Comparison of ENCODE assay signal across 12 cellular contexts in the genomic region with DNA sequence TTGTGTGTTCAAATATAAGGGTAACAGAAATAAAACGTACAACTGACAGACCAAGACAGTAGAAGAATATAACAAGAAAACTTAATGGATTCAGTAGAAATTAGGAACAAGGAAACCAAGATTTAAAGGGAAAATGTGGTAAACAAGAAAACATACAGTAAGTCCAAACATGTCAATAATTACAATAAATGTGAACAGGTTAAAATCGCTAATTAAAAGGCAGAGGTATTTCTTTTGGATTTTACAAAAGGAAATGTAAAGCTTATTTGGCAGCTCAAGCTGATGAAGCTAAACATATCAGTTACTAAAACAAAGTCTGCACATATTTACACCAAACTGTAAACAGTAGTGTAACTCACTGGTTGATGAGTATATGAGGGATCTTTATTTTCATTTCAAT. TPM values are rescaled to one million over a fixed set of nuclear protein-coding genes. Genes with fewer than 3 reads are reported as not detected.
"Had no signal": no experiment of that assay in that cellular context is flagged by ENCODE, and none has a peak within 500 bp of the region (broad histone marks: within the 10 kb centered on the region; RNA-seq: fewer than 3 reads in every experiment).

No MANE protein-coding gene starts in this region.

- H3K4me2 ChIP-seq: GM23338 had no signal

- H3K9me3 ChIP-seq: HAP-1 had no signal

- H3K9ac ChIP-seq: GM23248 had no signal

- H3K4me1 ChIP-seq: HAP-1 had no signal

- H3K27ac ChIP-seq: GM23248 had no signal

- H3K36me3 ChIP-seq: HAP-1 had no signal

- H3K4me3 ChIP-seq: GM23248, GM23338, HAP-1 had no signal

- DNase-seq: GM23248, GOT3, H7, H9, HCEC 1CT, HFFc6 had no signal

- H2AFZ ChIP-seq: GM23248, GM23338 had no signal

- ATAC-seq: GM23338, HCT116 had no signal

- FAIRE-seq: H1, H54 had no signal

RNA-seq across cellular contexts. Expression of a gene that starts 2.3 kb away (rescaled TPM):
- total RNA-seq: GM23248, GM23338, H1, H4, H7, H9, HFFc6 had no signal
- polyA plus RNA-seq: GM23248, GM23338, H1 had no signal

RNA-seq across cellular contexts. Expression of a gene that starts 33.0 kb away (rescaled TPM):
- total RNA-seq: GM23248, GM23338, H1, H4, H7, H9, HFFc6 had no signal
- polyA plus RNA-seq: GM23248, GM23338, H1 had no signal
